ENCODE assay signal across 2 cellular contexts in genomic region chr20:49941456-49941855, GRCh38.
TF ChIP-seq lines count a peak whose summit lies in the region.

No MANE protein-coding gene starts in this region.

TF ChIP-seq in HepG2, 621 proteins besides CTCF, POLR2A, EP300 and RAD21:
- 0 out of 2 replicates have a peak, but pooled peaks have one; percentile 29 for TF ChIP-seq ZBTB7A (CRISPR knock-in tag; IDR thresholded peaks at IDR 0.05)
- no peak for TF ChIP-seq ZMYM2 (CRISPR knock-in tag; IDR thresholded peaks at IDR 0.05)
- TF ChIP-seq RNF219 (CRISPR knock-in tag; IDR thresholded peaks at IDR 0.05), result no peak
- peak; percentile 56 for TF ChIP-seq RBM22 (optimal IDR thresholded peaks at IDR 0.05; ENCODE audit: low read length)
- TF ChIP-seq ZNF775 (CRISPR knock-in tag; IDR thresholded peaks at IDR 0.05; ENCODE audit: borderline replicate concordance), result no peak

TF ChIP-seq in WTC11, 78 proteins besides CTCF, POLR2A, EP300 and RAD21:
- TF ChIP-seq FOXP1 (CRISPR knock-in tag; IDR thresholded peaks at IDR 0.05; ENCODE audit: borderline replicate concordance), result no peak
- TF ChIP-seq FOXJ3 (CRISPR knock-in tag; IDR thresholded peaks at IDR 0.05; ENCODE audit: borderline replicate concordance), result no peak
- no peak for TF ChIP-seq ZNF138 (CRISPR knock-in tag; conservative IDR thresholded peaks at IDR 0.05)
- no peak for TF ChIP-seq RELA (CRISPR knock-in tag; IDR thresholded peaks at IDR 0.05; ENCODE audit: borderline replicate concordance)
- TF ChIP-seq ZNF263 (CRISPR knock-in tag; IDR thresholded peaks at IDR 0.05; ENCODE audit: low read depth), result no peak
- no peak for TF ChIP-seq ZNF532 (CRISPR knock-in tag; IDR thresholded peaks at IDR 0.05; ENCODE audit: borderline replicate concordance)
- no peak for TF ChIP-seq AFF4 (CRISPR knock-in tag; IDR thresholded peaks at IDR 0.05; ENCODE audit: borderline replicate concordance)
- no peak for TF ChIP-seq IRF1 (CRISPR knock-in tag; IDR thresholded peaks at IDR 0.05)
- TF ChIP-seq ZBTB43 (CRISPR knock-in tag; IDR thresholded peaks at IDR 0.05), result no peak
